8 cellular contexts compared by ENCODE assay signal in genomic region chr5:114362197-114362976, GRCh38. TPM values are rescaled to one million over a fixed set of nuclear protein-coding genes. Genes with fewer than 3 reads are reported as not detected.
DNase-seq lines count a peak whose midpoint lies in the region; ATAC-seq lines count a peak whose summit lies in the region.

No MANE protein-coding gene starts in this region.

- H3K9me3 ChIP-seq in effector memory CD4-positive, alpha-beta T cell (ENCODE audit: control insufficient read depth, low read length), result no peaks in the 10 kb centered on the region

- DNase-seq in activated T-cell treated with anti-CD3 and anti-CD28 coated beads, Interleukin-2, amount 50 U/mL, for 24 hours, result peak; percentile 25
- no peak for DNase-seq in activated T-cell treated with anti-CD3 and anti-CD28 coated beads, Interleukin-2, amount 50 U/mL, for 4 hours
- no peak for DNase-seq in activated T-helper 1 cell treated with anti-CD3 and anti-CD28 coated beads, Interleukin-12 subunit alpha, Interleukin-12 subunit beta, Interleukin-2, Interleukin-4 antibody, amounts not matched to agents 30 ng/mL and 10 ng/mL and 1 ng/mL, durations not matched to agents 14 hours and 24 hours and 36 hours (ENCODE audit: low spot score)
- DNase-seq in stimulated activated CD8-positive, alpha-beta memory T cell treated with anti-CD3 and anti-CD28 coated beads, Interleukin-4, amount 100 ng/mL, for 48 hours, result no peak
- DNase-seq in effector memory CD4-positive, alpha-beta T cell, result no peak

- H3K4me3 Mint-ChIP-seq in activated T-cell treated with anti-CD3 and anti-CD28 coated beads, Interleukin-2, amount 50 U/mL, for 24 hours, result peak overlapping the region; percentile 51
- H3K4me3 Mint-ChIP-seq in activated T-cell treated with anti-CD3 and anti-CD28 coated beads, Interleukin-2, amount 50 U/mL, for 4 hours, result no peak overlapping the region
- H3K4me3 Mint-ChIP-seq in activated T-helper 1 cell treated with anti-CD3 and anti-CD28 coated beads, Interleukin-12 subunit alpha, Interleukin-12 subunit beta, Interleukin-2, Interleukin-4 antibody, amounts not matched to agents 30 ng/mL and 10 ng/mL and 1 ng/mL, durations not matched to agents 14 hours and 24 hours and 36 hours, result peak overlapping the region; percentile 22
- H3K4me3 Mint-ChIP-seq in stimulated activated naive CD8-positive, alpha-beta T cell treated with anti-CD3 and anti-CD28 coated beads, Interleukin-15, Interleukin-2, amounts not matched to agents 100 ng/mL and 50 ng/mL, for 24 hours, result peak overlapping the region; percentile 13

- peaks cover 5% of the 10 kb centered on the region for H3K4me1 Mint-ChIP-seq in activated T-cell treated with anti-CD3 and anti-CD28 coated beads, Interleukin-2, amount 50 U/mL, for 24 hours (ENCODE audit: low read depth)
- no peaks in the 10 kb centered on the region for H3K4me1 Mint-ChIP-seq in activated T-cell treated with anti-CD3 and anti-CD28 coated beads, Interleukin-2, amount 50 U/mL, for 4 hours (ENCODE audit: low read depth)
- no peaks in the 10 kb centered on the region for H3K4me1 Mint-ChIP-seq in activated T-helper 1 cell treated with anti-CD3 and anti-CD28 coated beads, Interleukin-12 subunit alpha, Interleukin-12 subunit beta, Interleukin-2, Interleukin-4 antibody, amounts not matched to agents 30 ng/mL and 10 ng/mL and 1 ng/mL, durations not matched to agents 14 hours and 24 hours and 36 hours (ENCODE audit: low read depth)
- H3K4me1 Mint-ChIP-seq in stimulated activated naive CD8-positive, alpha-beta T cell treated with anti-CD3 and anti-CD28 coated beads, Interleukin-15, Interleukin-2, amounts not matched to agents 100 ng/mL and 50 ng/mL, for 24 hours (ENCODE audit: low read depth), result peaks cover 4% of the 10 kb centered on the region

- intact Hi-C loops in activated T-helper 1 cell treated with anti-CD3 and anti-CD28 coated beads, Interleukin-12 subunit alpha, Interleukin-12 subunit beta, Interleukin-2, Interleukin-4 antibody, amounts not matched to agents 30 ng/mL and 10 ng/mL and 1 ng/mL, durations not matched to agents 14 hours and 24 hours and 36 hours (cut with micrococcal nuclease), result no loop called here

- peaks cover 7% of the 10 kb centered on the region for H3K9me3 Mint-ChIP-seq in activated T-cell treated with anti-CD3 and anti-CD28 coated beads, Interleukin-2, amount 50 U/mL, for 24 hours
- no peaks in the 10 kb centered on the region for H3K9me3 Mint-ChIP-seq in activated T-cell treated with anti-CD3 and anti-CD28 coated beads, Interleukin-2, amount 50 U/mL, for 4 hours
- no peaks in the 10 kb centered on the region for H3K9me3 Mint-ChIP-seq in activated T-helper 1 cell treated with anti-CD3 and anti-CD28 coated beads, Interleukin-12 subunit alpha, Interleukin-12 subunit beta, Interleukin-2, Interleukin-4 antibody, amounts not matched to agents 30 ng/mL and 10 ng/mL and 1 ng/mL, durations not matched to agents 14 hours and 24 hours and 36 hours
- no peaks in the 10 kb centered on the region for H3K9me3 Mint-ChIP-seq in stimulated activated naive CD8-positive, alpha-beta T cell treated with anti-CD3 and anti-CD28 coated beads, Interleukin-15, Interleukin-2, amounts not matched to agents 100 ng/mL and 50 ng/mL, for 24 hours

- H3K27me3 Mint-ChIP-seq in activated T-cell treated with anti-CD3 and anti-CD28 coated beads, Interleukin-2, amount 50 U/mL, for 24 hours, result peaks cover 67% of the 10 kb centered on the region
- peaks cover 44% of the 10 kb centered on the region for H3K27me3 Mint-ChIP-seq in activated T-cell treated with anti-CD3 and anti-CD28 coated beads, Interleukin-2, amount 50 U/mL, for 4 hours (ENCODE audit: low read depth)
- H3K27me3 Mint-ChIP-seq in activated T-helper 1 cell treated with anti-CD3 and anti-CD28 coated beads, Interleukin-12 subunit alpha, Interleukin-12 subunit beta, Interleukin-2, Interleukin-4 antibody, amounts not matched to agents 30 ng/mL and 10 ng/mL and 1 ng/mL, durations not matched to agents 14 hours and 24 hours and 36 hours (ENCODE audit: insufficient read depth), result peaks cover 44% of the 10 kb centered on the region
- H3K27me3 Mint-ChIP-seq in stimulated activated naive CD8-positive, alpha-beta T cell treated with anti-CD3 and anti-CD28 coated beads, Interleukin-15, Interleukin-2, amounts not matched to agents 100 ng/mL and 50 ng/mL, for 24 hours, result peaks cover 56% of the 10 kb centered on the region

- H3K27me3 ChIP-seq in effector memory CD4-positive, alpha-beta T cell (replicated peaks; ENCODE audit: control insufficient read depth, insufficient read depth, low read length, poor library complexity, severe bottlenecking), result peaks cover 6% of the 10 kb centered on the region

- H3K36me3 Mint-ChIP-seq in activated T-cell treated with anti-CD3 and anti-CD28 coated beads, Interleukin-2, amount 50 U/mL, for 24 hours (ENCODE audit: low read depth), result no peaks in the 10 kb centered on the region
- no peaks in the 10 kb centered on the region for H3K36me3 Mint-ChIP-seq in activated T-cell treated with anti-CD3 and anti-CD28 coated beads, Interleukin-2, amount 50 U/mL, for 4 hours (ENCODE audit: insufficient read depth)
- no peaks in the 10 kb centered on the region for H3K36me3 Mint-ChIP-seq in activated T-helper 1 cell treated with anti-CD3 and anti-CD28 coated beads, Interleukin-12 subunit alpha, Interleukin-12 subunit beta, Interleukin-2, Interleukin-4 antibody, amounts not matched to agents 30 ng/mL and 10 ng/mL and 1 ng/mL, durations not matched to agents 14 hours and 24 hours and 36 hours (ENCODE audit: low read depth)
- no peaks in the 10 kb centered on the region for H3K36me3 Mint-ChIP-seq in stimulated activated naive CD8-positive, alpha-beta T cell treated with anti-CD3 and anti-CD28 coated beads, Interleukin-15, Interleukin-2, amounts not matched to agents 100 ng/mL and 50 ng/mL, for 24 hours (ENCODE audit: low read depth)

- H3K4me3 ChIP-seq in iPS-11a (ENCODE audit: low read depth, low read length), result peak overlapping the region; percentile 86
- no peak overlapping the region for H3K4me3 ChIP-seq in effector memory CD4-positive, alpha-beta T cell (ENCODE audit: insufficient read depth, low read depth, low read length, poor library complexity, severe bottlenecking)

- ATAC-seq in activated T-cell treated with anti-CD3 and anti-CD28 coated beads, Interleukin-2, amount 50 U/mL, for 4 hours, result no peak
- peak; percentile 10 for ATAC-seq in HG03039 (IDR thresholded peaks at IDR 0.05; ENCODE audit: unreplicated experiment)

- H3K27ac ChIP-seq in effector memory CD4-positive, alpha-beta T cell (ENCODE audit: insufficient read depth, low read length, poor library complexity, severe bottlenecking), result no peak overlapping the region

- no peaks in the 10 kb centered on the region for H3K36me3 ChIP-seq in effector memory CD4-positive, alpha-beta T cell (ENCODE audit: control insufficient read depth, insufficient read depth, low read length)

- peak overlapping the region; percentile 47 for H3K27ac Mint-ChIP-seq in activated T-cell treated with anti-CD3 and anti-CD28 coated beads, Interleukin-2, amount 50 U/mL, for 24 hours
- H3K27ac Mint-ChIP-seq in activated T-helper 1 cell treated with anti-CD3 and anti-CD28 coated beads, Interleukin-12 subunit alpha, Interleukin-12 subunit beta, Interleukin-2, Interleukin-4 antibody, amounts not matched to agents 30 ng/mL and 10 ng/mL and 1 ng/mL, durations not matched to agents 14 hours and 24 hours and 36 hours, result no peak overlapping the region
- no peak overlapping the region for H3K27ac Mint-ChIP-seq in stimulated activated naive CD8-positive, alpha-beta T cell treated with anti-CD3 and anti-CD28 coated beads, Interleukin-15, Interleukin-2, amounts not matched to agents 100 ng/mL and 50 ng/mL, for 24 hours

- no peaks in the 10 kb centered on the region for H3K4me1 ChIP-seq in effector memory CD4-positive, alpha-beta T cell (ENCODE audit: control insufficient read depth, insufficient read depth, low read length, poor library complexity, severe bottlenecking)

RNA-seq across cellular contexts. Expression of gene KCNN2, which starts 0.5 kb away (rescaled TPM):
- under 1 TPM in 1 of 3 donors, not detected in 2; 0.11 TPM for total RNA-seq in activated T-cell treated with anti-CD3 and anti-CD28 coated beads, Interleukin-2, amount 50 U/mL, for 4 hours
- not detected in 2 replicates for total RNA-seq in activated T-helper 1 cell treated with anti-CD3 and anti-CD28 coated beads, Interleukin-12 subunit alpha, Interleukin-12 subunit beta, Interleukin-2, Interleukin-4 antibody, amounts not matched to agents 30 ng/mL and 10 ng/mL and 1 ng/mL, durations not matched to agents 14 hours and 24 hours and 36 hours
